8 cellular contexts compared by ENCODE assay signal in genomic region chr9:34376596-34377401, GRCh38. TPM values are rescaled to one million over a fixed set of nuclear protein-coding genes. Genes with fewer than 3 reads are reported as not detected.
DNase-seq lines count a peak whose midpoint lies in the region; ATAC-seq lines count a peak whose summit lies in the region.

Gene MYORG, minus strand, starts transcription at chr9:34376898. Its CDS starts 3,955 bp downstream, at chr9:34372943.

- ATAC-seq in GM21360 (IDR thresholded peaks at IDR 0.05; ENCODE audit: unreplicated experiment), result peak; percentile 80
- ATAC-seq in activated CD8-positive, alpha-beta memory T cell treated with anti-CD3 and anti-CD28 coated beads, Interleukin-2, amount 10 ng/mL, durations not matched to agents 7 days and 5 days, result peak; percentile 82

- H3K9me3 Mint-ChIP-seq in activated CD8-positive, alpha-beta memory T cell treated with anti-CD3 and anti-CD28 coated beads, Interleukin-2, amount 10 ng/mL, durations not matched to agents 7 days and 5 days (ENCODE audit: low read depth), result no peaks in the 10 kb centered on the region

- H3K27ac Mint-ChIP-seq in activated CD8-positive, alpha-beta memory T cell treated with anti-CD3 and anti-CD28 coated beads, Interleukin-2, amount 10 ng/mL, durations not matched to agents 7 days and 5 days, result peak within 1 kb of the TSS; percentile 82

- peaks cover 4% of the 10 kb centered on the region for H3K27me3 Mint-ChIP-seq in activated CD8-positive, alpha-beta memory T cell treated with anti-CD3 and anti-CD28 coated beads, Interleukin-2, amount 10 ng/mL, durations not matched to agents 7 days and 5 days

- peaks cover 6% of the 10 kb centered on the region for H3K4me1 ChIP-seq in mesodermal cell (ENCODE audit: control insufficient read depth, insufficient read depth, low read length, poor library complexity, severe bottlenecking)

- H3K36me3 ChIP-seq in mesodermal cell (ENCODE audit: control insufficient read depth, insufficient read depth, low read length), result peaks cover 6% of the 10 kb centered on the region

- DNase-seq in COR-L47 (lab: John Stamatoyannopoulos, UW) (peak; percentile 80), HT-29 (ENCODE audit: low spot score) (peak; percentile 96), NOMO-1 treated with DMSO at 0.1 percent for 48 hours (lab: John Stamatoyannopoulos, UW; ENCODE audit: unreplicated experiment) (peak; percentile 100)
- DNase-seq in activated CD8-positive, alpha-beta memory T cell treated with anti-CD3 and anti-CD28 coated beads, Interleukin-2, amount 10 ng/mL, durations not matched to agents 7 days and 5 days, result peak; percentile 99
- DNase-seq in stimulated activated CD8-positive, alpha-beta memory T cell treated with anti-CD3 and anti-CD28 coated beads, Interleukin-15, amount 100 ng/mL, for 4 hours (ENCODE audit: low read depth in 2 of 2), result peak; percentile 93 to 94

- WGBS in mesodermal cell (ENCODE audit: insufficient coverage in 2 of 2), 2 experiments, result 0 to 1% methylated on average over 32 to 38 of the region's 54 CpGs

- no peak within 1 kb of the TSS for H3K27ac ChIP-seq in mesodermal cell (ENCODE audit: low read depth, low read length, severe bottlenecking)

- H3K36me3 Mint-ChIP-seq in activated CD8-positive, alpha-beta memory T cell treated with anti-CD3 and anti-CD28 coated beads, Interleukin-2, amount 10 ng/mL, durations not matched to agents 7 days and 5 days, result peaks cover 8% of the 10 kb centered on the region

- in situ Hi-C loops in endometrial microvascular endothelial cells (cut with HindIII; ENCODE audit: inconsistent ontology term, low pct_unique_long_range_greater_than_20kb, low sequenced_read_pairs), result no loop called here

- CTCF ChIA-PET in activated CD8-positive, alpha-beta memory T cell treated with anti-CD3 and anti-CD28 coated beads, Interleukin-2, amount 10 ng/mL, durations not matched to agents 7 days and 5 days (lab: Charles Lee), result interaction anchor here (0.7 to 9.7 kb wide), 13 partner anchors 13 to 540 kb away, joined by 3 to 143 read pairs (median 3); partner anchors contain the start of genes ARID3C and DCTN3

- peak within 1 kb of the TSS; percentile 60 for H3K4me3 ChIP-seq in mesodermal cell (ENCODE audit: extremely low read depth, insufficient read depth, low read length, poor library complexity, severe bottlenecking)

- peaks cover 40% of the 10 kb centered on the region for H3K4me1 Mint-ChIP-seq in activated CD8-positive, alpha-beta memory T cell treated with anti-CD3 and anti-CD28 coated beads, Interleukin-2, amount 10 ng/mL, durations not matched to agents 7 days and 5 days

- peak within 1 kb of the TSS; percentile 83 for H3K4me3 Mint-ChIP-seq in activated CD8-positive, alpha-beta memory T cell treated with anti-CD3 and anti-CD28 coated beads, Interleukin-2, amount 10 ng/mL, durations not matched to agents 7 days and 5 days

- no peaks in the 10 kb centered on the region for H3K9me3 ChIP-seq in mesodermal cell (ENCODE audit: control insufficient read depth, low read length)

RNA-seq across cellular contexts. Expression of gene MYORG, which starts in this region (rescaled TPM):
- 26.5 and 29.5 TPM in 2 replicates for total RNA-seq in HT-29 (2014; rRNA removed; shearing (Covaris generic))
- 1 to 10 TPM; 3.7 to 4.2 TPM for total RNA-seq in activated CD8-positive, alpha-beta memory T cell treated with anti-CD3 and anti-CD28 coated beads, Interleukin-2, amount 10 ng/mL, durations not matched to agents 7 days and 5 days
- total RNA-seq in endometrial microvascular endothelial cells (ENCODE audit: inconsistent ontology term), result 10.4 TPM
- polyA plus RNA-seq in mesodermal cell (2013, experiment 1 of 2), result 4.1 TPM
- polyA plus RNA-seq in mesodermal cell (2013, experiment 2 of 2), result 2.8 TPM
